16 cellular contexts compared by ENCODE assay signal in the genomic region with DNA sequence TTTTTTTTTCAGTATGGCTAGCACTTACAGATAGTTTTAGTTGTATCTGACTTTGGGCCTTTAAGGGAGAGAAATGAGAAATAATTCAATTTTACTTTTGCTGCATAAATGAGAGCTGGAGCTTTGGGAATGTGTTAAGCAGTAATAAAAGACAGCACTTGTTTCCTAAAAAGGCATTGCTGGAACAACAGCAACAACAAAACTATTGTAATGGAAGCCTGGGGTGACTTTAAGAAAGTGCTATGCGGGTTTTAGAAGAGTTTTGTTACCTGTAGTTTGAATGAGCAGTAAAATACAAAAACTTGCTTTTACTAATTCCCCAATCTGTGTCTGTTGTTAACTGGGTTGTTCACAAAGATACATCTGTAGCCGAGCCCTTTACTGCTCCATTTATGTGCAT.
A peak's percentile ranks its signal among the peaks of the same experiment; 100 is the strongest.
DNase-seq lines count a peak whose midpoint lies in the region; ATAC-seq and TF ChIP-seq lines count a peak whose summit lies in the region.
"Had no signal": no experiment of that assay in that cellular context is flagged by ENCODE, and none has a peak within 500 bp of the region (broad histone marks: within the 10 kb centered on the region; RNA-seq: fewer than 3 reads in every experiment).

No MANE protein-coding gene starts in this region.

- H3K4me3 ChIP-seq in HUES48 (ENCODE audit: low read depth, low read length) (no peak overlapping the region), iPS-20b (ENCODE audit: low read length) (peak overlapping the region; percentile 6; the same call in 1 of the 2 replicates), ascending aorta (no peak overlapping the region)
- H3K4me3 ChIP-seq: HAP-1 had no signal

- H3K9me3 ChIP-seq in HUES48 (ENCODE audit: control insufficient read depth, insufficient read depth, low read length) (no peaks in the 10 kb centered on the region), iPS-20b (ENCODE audit: insufficient read depth, low read depth, low read length) (no peaks in the 10 kb centered on the region), ascending aorta (no peaks in the 10 kb centered on the region)
- H3K9me3 ChIP-seq: HAP-1 had no signal

- POLR2A ChIA-PET in WTC11 (lab: Charles Lee), result no interaction called here
- POLR2A ChIA-PET in HEK293T (lab: Yijun Ruan, JAX), result no interaction called here

- H3K4me1 ChIP-seq in HUES48 (ENCODE audit: control insufficient read depth, insufficient read depth, low read length) (peaks cover 18% of the 10 kb centered on the region), iPS-20b (ENCODE audit: insufficient read depth, low read length) (peaks cover 14% of the 10 kb centered on the region; the same call in 1 of the 2 replicates), ascending aorta (peaks cover 0 to 3% of the 10 kb centered on the region in 2 donors)
- H3K4me1 ChIP-seq: HAP-1 had no signal

- H3K9ac ChIP-seq in HUES48 (ENCODE audit: low read depth, low read length) (no peak overlapping the region), iPS-20b (ENCODE audit: low read depth, low read length) (no peak overlapping the region)

- H3K27me3 ChIP-seq in HUES48 (ENCODE audit: control insufficient read depth, insufficient read depth, low read length) (no peaks in the 10 kb centered on the region), iPS-20b (ENCODE audit: insufficient read depth, low read length) (no peaks in the 10 kb centered on the region), ascending aorta (no peaks in the 10 kb centered on the region)

- H3K4me1 Mint-ChIP-seq in WTC11, result peaks cover 28% of the 10 kb centered on the region
- H3K4me1 Mint-ChIP-seq: CD4-positive, alpha-beta memory T cell had no signal

- TF ChIP-seq CTCF in WTC11 (IDR thresholded peaks at IDR 0.05), result no peak
- TF ChIP-seq CTCF in ascending aorta (IDR thresholded peaks at IDR 0.05), result no peak

- H3K36me3 ChIP-seq in HUES48 (ENCODE audit: control insufficient read depth, insufficient read depth, low read length) (no peaks in the 10 kb centered on the region), iPS-20b (ENCODE audit: insufficient read depth, low read depth, low read length) (no peaks in the 10 kb centered on the region), ascending aorta (no peaks in the 10 kb centered on the region)
- H3K36me3 ChIP-seq: HAP-1 had no signal

- ATAC-seq in WTC11 (peak; percentile 57), HG03469 (IDR thresholded peaks at IDR 0.05; ENCODE audit: unreplicated experiment) (no peak), HG02973 (IDR thresholded peaks at IDR 0.05; ENCODE audit: unreplicated experiment) (no peak)

- H3K27me3 Mint-ChIP-seq in WTC11 (ENCODE audit: low read depth), result no peaks in the 10 kb centered on the region
- H3K27me3 Mint-ChIP-seq: CD4-positive, alpha-beta memory T cell had no signal

- CTCF ChIA-PET in WTC11 (lab: Charles Lee) (no interaction called here), HEK293T (lab: Yijun Ruan, JAX) (no interaction called here)

- no peak for DNase-seq in WTC11 (ENCODE audit: low spot score)
- no peak for DNase-seq in HEK293T (ENCODE audit: extremely low spot score)
- no peak for DNase-seq in ascending aorta (ENCODE audit: low spot score in 2 of 2)
- DNase-seq: C1 segment of cervical spinal cord; Calu3; CD4-positive, alpha-beta memory T cell; COR-L47; DMS53; DMS79 treated with DMSO at 0.1 percent for 48 hours; GF-D8; GOT3 had no signal

- H3K9me3 Mint-ChIP-seq in WTC11, result no peaks in the 10 kb centered on the region

- intact Hi-C loops in ascending aorta (cut with DNase I), result no loop called here

- H3K4me3 Mint-ChIP-seq in WTC11, result no peak overlapping the region
- H3K4me3 Mint-ChIP-seq: CD4-positive, alpha-beta memory T cell had no signal

- H3K27ac ChIP-seq in HUES48 (ENCODE audit: low read depth, low read length), result peak overlapping the region; percentile 76
- H3K27ac ChIP-seq in iPS-20b (ENCODE audit: low read length), result no peak overlapping the region
- no peak overlapping the region for H3K27ac ChIP-seq in ascending aorta

- H3K36me3 Mint-ChIP-seq in WTC11, result no peaks in the 10 kb centered on the region
- H3K36me3 Mint-ChIP-seq: CD4-positive, alpha-beta memory T cell had no signal

- peak overlapping the region; percentile 39 for H3K27ac Mint-ChIP-seq in WTC11
- H3K27ac Mint-ChIP-seq: CD4-positive, alpha-beta memory T cell had no signal

TF ChIP-seq in WTC11, 78 proteins besides CTCF, POLR2A, EP300 and RAD21:
- TF ChIP-seq NR3C1 (CRISPR knock-in tag; conservative IDR thresholded peaks at IDR 0.05; ENCODE audit: low read depth) (no peak), NFYB (CRISPR knock-in tag; conservative IDR thresholded peaks at IDR 0.05; ENCODE audit: low read depth) (no peak), IRF2 (CRISPR knock-in tag; IDR thresholded peaks at IDR 0.05; ENCODE audit: borderline replicate concordance, low read depth) (no peak), OVOL2 (CRISPR knock-in tag; IDR thresholded peaks at IDR 0.05; ENCODE audit: borderline replicate concordance) (no peak), ZNF423 (CRISPR knock-in tag; IDR thresholded peaks at IDR 0.05) (no peak)
- TF ChIP-seq, protein P1, sequence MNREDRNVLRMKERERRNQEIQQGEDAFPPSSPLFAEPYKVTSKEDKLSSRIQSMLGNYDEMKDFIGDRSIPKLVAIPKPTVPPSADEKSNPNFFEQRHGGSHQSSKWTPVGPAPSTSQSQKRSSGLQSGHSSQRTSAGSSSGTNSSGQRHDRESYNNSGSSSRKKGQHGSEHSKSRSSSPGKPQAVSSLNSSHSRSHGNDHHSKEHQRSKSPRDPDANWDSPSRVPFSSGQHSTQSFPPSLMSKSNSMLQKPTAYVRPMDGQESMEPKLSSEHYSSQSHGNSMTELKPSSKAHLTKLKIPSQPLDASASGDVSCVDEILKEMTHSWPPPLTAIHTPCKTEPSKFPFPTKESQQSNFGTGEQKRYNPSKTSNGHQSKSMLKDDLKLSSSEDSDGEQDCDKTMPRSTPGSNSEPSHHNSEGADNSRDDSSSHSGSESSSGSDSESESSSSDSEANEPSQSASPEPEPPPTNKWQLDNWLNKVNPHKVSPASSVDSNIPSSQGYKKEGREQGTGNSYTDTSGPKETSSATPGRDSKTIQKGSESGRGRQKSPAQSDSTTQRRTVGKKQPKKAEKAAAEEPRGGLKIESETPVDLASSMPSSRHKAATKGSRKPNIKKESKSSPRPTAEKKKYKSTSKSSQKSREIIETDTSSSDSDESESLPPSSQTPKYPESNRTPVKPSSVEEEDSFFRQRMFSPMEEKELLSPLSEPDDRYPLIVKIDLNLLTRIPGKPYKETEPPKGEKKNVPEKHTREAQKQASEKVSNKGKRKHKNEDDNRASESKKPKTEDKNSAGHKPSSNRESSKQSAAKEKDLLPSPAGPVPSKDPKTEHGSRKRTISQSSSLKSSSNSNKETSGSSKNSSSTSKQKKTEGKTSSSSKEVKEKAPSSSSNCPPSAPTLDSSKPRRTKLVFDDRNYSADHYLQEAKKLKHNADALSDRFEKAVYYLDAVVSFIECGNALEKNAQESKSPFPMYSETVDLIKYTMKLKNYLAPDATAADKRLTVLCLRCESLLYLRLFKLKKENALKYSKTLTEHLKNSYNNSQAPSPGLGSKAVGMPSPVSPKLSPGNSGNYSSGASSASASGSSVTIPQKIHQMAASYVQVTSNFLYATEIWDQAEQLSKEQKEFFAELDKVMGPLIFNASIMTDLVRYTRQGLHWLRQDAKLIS (CRISPR knock-in tag; IDR thresholded peaks at IDR 0.05; ENCODE audit: borderline replicate concordance), result no peak

TF ChIP-seq in HEK293T, 16 proteins besides CTCF, POLR2A, EP300 and RAD21:
- TF ChIP-seq FOXK2 (IDR thresholded peaks at IDR 0.05) (no peak), ELF4 (IDR thresholded peaks at IDR 0.05) (no peak), SP1 (IDR thresholded peaks at IDR 0.05) (no peak), FOXM1 (IDR thresholded peaks at IDR 0.05; ENCODE audit: borderline replicate concordance) (no peak), BHLHE40 (IDR thresholded peaks at IDR 0.05; ENCODE audit: borderline replicate concordance) (no peak)
- TF ChIP-seq, protein P2, sequence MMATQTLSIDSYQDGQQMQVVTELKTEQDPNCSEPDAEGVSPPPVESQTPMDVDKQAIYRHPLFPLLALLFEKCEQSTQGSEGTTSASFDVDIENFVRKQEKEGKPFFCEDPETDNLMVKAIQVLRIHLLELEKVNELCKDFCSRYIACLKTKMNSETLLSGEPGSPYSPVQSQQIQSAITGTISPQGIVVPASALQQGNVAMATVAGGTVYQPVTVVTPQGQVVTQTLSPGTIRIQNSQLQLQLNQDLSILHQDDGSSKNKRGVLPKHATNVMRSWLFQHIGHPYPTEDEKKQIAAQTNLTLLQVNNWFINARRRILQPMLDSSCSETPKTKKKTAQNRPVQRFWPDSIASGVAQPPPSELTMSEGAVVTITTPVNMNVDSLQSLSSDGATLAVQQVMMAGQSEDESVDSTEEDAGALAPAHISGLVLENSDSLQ (IDR thresholded peaks at IDR 0.05), result no peak
